In genomic region chr17:74779948-74780400, GRCh38 we compare ENCODE assay signal across 8 cellular contexts. TPM values are rescaled to one million over a fixed set of nuclear protein-coding genes. Genes with fewer than 3 reads are reported as not detected.
DNase-seq lines count a peak whose midpoint lies in the region; ATAC-seq and FAIRE-seq lines count a peak whose summit lies in the region.

No MANE protein-coding gene starts in this region.

- no peak overlapping the region for H2BK5ac ChIP-seq in neuronal stem cell (ENCODE audit: low read length)

- H3K4ac ChIP-seq in neuronal stem cell (ENCODE audit: low read length): no peak overlapping the region

- H2BK15ac ChIP-seq in neuronal stem cell (ENCODE audit: low read length): no peak overlapping the region

- no peak overlapping the region for H2AFZ ChIP-seq in neuronal stem cell (ENCODE audit: low read length)

- no peak overlapping the region for H4K91ac ChIP-seq in neuronal stem cell (ENCODE audit: low read depth, low read length, poor library complexity)

- H3K4me2 ChIP-seq in neuronal stem cell (ENCODE audit: insufficient read depth, low read length, poor library complexity, severe bottlenecking): no peak overlapping the region

- peaks cover 6% of the 10 kb centered on the region for H3K36me3 Mint-ChIP-seq in activated CD4-positive, alpha-beta memory T cell treated with anti-CD3 and anti-CD28 coated beads for 36 hours
- peaks cover 10% of the 10 kb centered on the region for H3K36me3 Mint-ChIP-seq in stimulated activated naive CD8-positive, alpha-beta T cell treated with anti-CD3 and anti-CD28 coated beads, Interleukin-15, Interleukin-2, amounts not matched to agents 100 ng/mL and 50 ng/mL, for 24 hours (ENCODE audit: low read depth)

- H3K18ac ChIP-seq in neuronal stem cell (ENCODE audit: low read length): no peak overlapping the region

- CTCF ChIA-PET in activated CD4-positive, alpha-beta memory T cell treated with anti-CD3 and anti-CD28 coated beads for 36 hours (lab: Charles Lee): interaction anchor here (1.0 to 5.0 kb wide), 13 partner anchors 10 to 123 kb away, joined by 4 to 60 read pairs (median 5); partner anchors contain the start of gene RAB37

- peak; percentile 55 for DNase-seq in GM18507 (ENCODE audit: extremely low spot score, insufficient read length, low read depth)
- DNase-seq in activated CD4-positive, alpha-beta memory T cell treated with anti-CD3 and anti-CD28 coated beads for 36 hours: peak; percentile 87
- peak; percentile 55 for DNase-seq in left ventricle myocardium superior
- no peak for DNase-seq in NCI-H226
- no peak for DNase-seq in NCI-H524 treated with DMSO at 0.1 percent for 48 hours (lab: John Stamatoyannopoulos, UW)
- no peak for DNase-seq in neuronal stem cell (ENCODE audit: low spot score)

- POLR2A ChIA-PET in activated CD4-positive, alpha-beta memory T cell treated with anti-CD3 and anti-CD28 coated beads for 36 hours (lab: Charles Lee): interaction anchor here (0.6 to 1.4 kb wide), 4 partner anchors 9 to 93 kb away, joined by 3 to 7 read pairs (median 4); partner anchors contain the start of gene FDXR

- H3K4me1 Mint-ChIP-seq in activated CD4-positive, alpha-beta memory T cell treated with anti-CD3 and anti-CD28 coated beads for 36 hours (ENCODE audit: low read depth): peaks cover 79% of the 10 kb centered on the region
- H3K4me1 Mint-ChIP-seq in stimulated activated naive CD8-positive, alpha-beta T cell treated with anti-CD3 and anti-CD28 coated beads, Interleukin-15, Interleukin-2, amounts not matched to agents 100 ng/mL and 50 ng/mL, for 24 hours (ENCODE audit: low read depth): peaks cover 74% of the 10 kb centered on the region

- H4K8ac ChIP-seq in neuronal stem cell (ENCODE audit: low read depth, low read length): no peak overlapping the region

- no peak overlapping the region for H3K9ac ChIP-seq in neuronal stem cell (ENCODE audit: low read depth, low read length, poor library complexity)

- H3K79me1 ChIP-seq in neuronal stem cell (ENCODE audit: low read depth, low read length): peaks cover 7% of the 10 kb centered on the region

- no peaks in the 10 kb centered on the region for H3K27me3 Mint-ChIP-seq in activated CD4-positive, alpha-beta memory T cell treated with anti-CD3 and anti-CD28 coated beads for 36 hours
- H3K27me3 Mint-ChIP-seq in stimulated activated naive CD8-positive, alpha-beta T cell treated with anti-CD3 and anti-CD28 coated beads, Interleukin-15, Interleukin-2, amounts not matched to agents 100 ng/mL and 50 ng/mL, for 24 hours: no peaks in the 10 kb centered on the region

- H3K9me3 Mint-ChIP-seq in activated CD4-positive, alpha-beta memory T cell treated with anti-CD3 and anti-CD28 coated beads for 36 hours: no peaks in the 10 kb centered on the region
- H3K9me3 Mint-ChIP-seq in stimulated activated naive CD8-positive, alpha-beta T cell treated with anti-CD3 and anti-CD28 coated beads, Interleukin-15, Interleukin-2, amounts not matched to agents 100 ng/mL and 50 ng/mL, for 24 hours: no peaks in the 10 kb centered on the region

- FAIRE-seq in GM18507 (lab: Jason Lieb, UNC): peak; percentile 93

- no peaks in the 10 kb centered on the region for H3K27me3 ChIP-seq in neuronal stem cell (ENCODE audit: control insufficient read depth in 3 of 3, insufficient read depth in 3 of 3, low read depth in 1 of 3, low read length in 3 of 3)

- H2BK120ac ChIP-seq in neuronal stem cell (ENCODE audit: low read depth, low read length): no peak overlapping the region

- H2AK5ac ChIP-seq in neuronal stem cell (ENCODE audit: low read depth, low read length): no peak overlapping the region

- ATAC-seq in HG03354 (IDR thresholded peaks at IDR 0.05; ENCODE audit: poor library complexity, severe bottlenecking, unreplicated experiment): peak; percentile 66
- peak; percentile 12 for ATAC-seq in left ventricle myocardium superior

- no peak overlapping the region for H3K27ac ChIP-seq in neuronal stem cell (replicated peaks; ENCODE audit: low read length)

- peak overlapping the region; percentile 93 for H3K27ac Mint-ChIP-seq in activated CD4-positive, alpha-beta memory T cell treated with anti-CD3 and anti-CD28 coated beads for 36 hours
- peak overlapping the region; percentile 96 for H3K27ac Mint-ChIP-seq in stimulated activated naive CD8-positive, alpha-beta T cell treated with anti-CD3 and anti-CD28 coated beads, Interleukin-15, Interleukin-2, amounts not matched to agents 100 ng/mL and 50 ng/mL, for 24 hours

- no peak overlapping the region for H3K4me3 ChIP-seq in neuronal stem cell (ENCODE audit: low read length in 2 of 2)

- WGBS in neuronal stem cell (ENCODE audit: extremely low coverage in 2 of 2, insufficient read length in 2 of 2, insufficient replicate concordance in 1 of 2), 2 donors: no CpG with 5 or more reads among the region's 11 CpGs

- H3K4me3 Mint-ChIP-seq in activated CD4-positive, alpha-beta memory T cell treated with anti-CD3 and anti-CD28 coated beads for 36 hours: peak overlapping the region; percentile 54
- peak overlapping the region; percentile 77 for H3K4me3 Mint-ChIP-seq in stimulated activated naive CD8-positive, alpha-beta T cell treated with anti-CD3 and anti-CD28 coated beads, Interleukin-15, Interleukin-2, amounts not matched to agents 100 ng/mL and 50 ng/mL, for 24 hours

- intact Hi-C loops in activated CD4-positive, alpha-beta memory T cell treated with anti-CD3 and anti-CD28 coated beads for 36 hours (cut with micrococcal nuclease): loop anchor here (1.0 kb wide), 2 partner anchors 11 to 34 kb away; no protein-coding TSS in a partner anchor
- intact Hi-C loops in left ventricle myocardium superior (cut with micrococcal nuclease): no loop called here

- H3K9me3 ChIP-seq in neuronal stem cell (replicated peaks in 1 of 2; ENCODE audit: control insufficient read depth in 2 of 2, insufficient read depth in 1 of 2, low read depth in 1 of 2, low read length in 2 of 2): peaks cover 0 to 2% of the 10 kb centered on the region in 2 donors

- H3K4me1 ChIP-seq in neuronal stem cell (ENCODE audit: control insufficient read depth in 2 of 2, insufficient read depth in 1 of 2, low read depth in 1 of 2, low read length in 2 of 2): peaks cover 8 to 13% of the 10 kb centered on the region in 2 donors

- no peak overlapping the region for H2BK12ac ChIP-seq in neuronal stem cell (ENCODE audit: low read length)

- peaks cover 9 to 24% of the 10 kb centered on the region in 2 donors for H3K36me3 ChIP-seq in neuronal stem cell (replicated peaks in 1 of 2; ENCODE audit: control insufficient read depth in 2 of 2, insufficient read depth in 2 of 2, low read length in 2 of 2)

- no peak overlapping the region for H3K23ac ChIP-seq in neuronal stem cell (ENCODE audit: low read depth, low read length, poor library complexity)

- H3K14ac ChIP-seq in neuronal stem cell (ENCODE audit: low read length): no peak overlapping the region

RNA-seq across cellular contexts. Expression of gene NAT9, which starts 3.8 kb away (rescaled TPM):
- total RNA-seq in activated CD4-positive, alpha-beta memory T cell treated with anti-CD3 and anti-CD28 coated beads for 36 hours: 10 to 100 TPM; 42.9 to 46.9 TPM
- total RNA-seq in left ventricle myocardium superior: 21.1 TPM
- 38.7 TPM for polyA plus RNA-seq in neuronal stem cell (2013, experiment 1 of 2)
- 39.5 TPM for polyA plus RNA-seq in neuronal stem cell (2013, experiment 2 of 2)

RNA-seq across cellular contexts. Expression of gene NHERF1, which starts 31.5 kb away (rescaled TPM):
- 100 to 1,000 TPM; 136 TPM for total RNA-seq in activated CD4-positive, alpha-beta memory T cell treated with anti-CD3 and anti-CD28 coated beads for 36 hours
- 16.0 TPM for total RNA-seq in left ventricle myocardium superior
- 67.4 TPM for polyA plus RNA-seq in neuronal stem cell (2013, experiment 1 of 2)
- polyA plus RNA-seq in neuronal stem cell (2013, experiment 2 of 2): 67.1 TPM

RNA-seq across cellular contexts. Expression of gene RAB37, which starts 42.9 kb away (rescaled TPM):
- 1 to 10 TPM; 6.5 to 7.0 TPM for total RNA-seq in activated CD4-positive, alpha-beta memory T cell treated with anti-CD3 and anti-CD28 coated beads for 36 hours
- 2.8 TPM for total RNA-seq in left ventricle myocardium superior
- 1.6 TPM for polyA plus RNA-seq in neuronal stem cell (2013, experiment 1 of 2)
- polyA plus RNA-seq in neuronal stem cell (2013, experiment 2 of 2): 1.4 TPM

Comparison
In these comparisons a context has a peak if more than half of its experiments do, and no peak if none do; other contexts are left out.
1. DNase-seq: peak in GM18507 (single experiment), activated CD4-positive, alpha-beta memory T cell treated with anti-CD3 and anti-CD28 coated beads for 36 hours (single experiment) and left ventricle myocardium superior (single experiment); none in NCI-H226 (single experiment), NCI-H524 treated with DMSO at 0.1 percent for 48 hours (single experiment) and neuronal stem cell (single experiment).